ENCODE assay signal across 1 cellular context in the genomic region with DNA sequence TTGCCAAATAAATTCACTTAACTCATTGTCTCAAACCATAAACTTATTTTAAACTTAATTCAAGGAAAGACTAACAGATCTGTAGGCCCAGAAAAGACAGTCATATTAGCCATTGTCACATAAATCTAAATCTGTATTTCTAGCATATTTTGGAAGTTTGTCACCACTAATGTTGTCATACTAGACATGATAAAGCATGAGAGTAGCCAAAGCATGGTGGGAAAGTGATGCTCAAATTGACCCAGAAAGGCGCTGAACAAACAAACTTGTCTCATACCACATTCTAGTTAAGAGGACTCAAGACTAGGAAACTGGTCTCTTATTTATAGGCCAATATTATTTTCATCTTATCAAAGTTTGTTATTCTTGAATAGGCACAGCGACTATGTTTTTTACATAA.
TF ChIP-seq lines count a peak whose summit lies in the region.

No MANE protein-coding gene starts in this region.

TF ChIP-seq in IMR-90, 13 proteins besides CTCF, POLR2A, EP300 and RAD21:
- TF ChIP-seq CEBPB (IDR thresholded peaks at IDR 0.05; ENCODE audit: low read depth, low read length) (no peak), NFE2L2 (IDR thresholded peaks at IDR 0.05; ENCODE audit: low read depth, low read length) (no peak), SMC3 (IDR thresholded peaks at IDR 0.05; ENCODE audit: low read depth, low read length) (no peak), FOS (IDR thresholded peaks at IDR 0.05; ENCODE audit: low read depth, low read length) (no peak), RCOR1 (IDR thresholded peaks at IDR 0.05; ENCODE audit: insufficient replicate concordance, low read length) (no peak), CHD1 (IDR thresholded peaks at IDR 0.05; ENCODE audit: low read depth, low read length) (no peak), BHLHE40 (IDR thresholded peaks at IDR 0.05; ENCODE audit: low read depth, low read length) (no peak), RFX5 (IDR thresholded peaks at IDR 0.05; ENCODE audit: low read depth, low read length) (no peak), MAZ (IDR thresholded peaks at IDR 0.05; ENCODE audit: borderline replicate concordance, low read depth, low read length) (no peak), MAFK (IDR thresholded peaks at IDR 0.05; ENCODE audit: low read depth, low read length) (no peak), MXI1 (IDR thresholded peaks at IDR 0.05; ENCODE audit: borderline replicate concordance, low read depth, low read length) (no peak)
- TF ChIP-seq, protein P1, sequence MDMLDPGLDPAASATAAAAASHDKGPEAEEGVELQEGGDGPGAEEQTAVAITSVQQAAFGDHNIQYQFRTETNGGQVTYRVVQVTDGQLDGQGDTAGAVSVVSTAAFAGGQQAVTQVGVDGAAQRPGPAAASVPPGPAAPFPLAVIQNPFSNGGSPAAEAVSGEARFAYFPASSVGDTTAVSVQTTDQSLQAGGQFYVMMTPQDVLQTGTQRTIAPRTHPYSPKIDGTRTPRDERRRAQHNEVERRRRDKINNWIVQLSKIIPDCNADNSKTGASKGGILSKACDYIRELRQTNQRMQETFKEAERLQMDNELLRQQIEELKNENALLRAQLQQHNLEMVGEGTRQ (IDR thresholded peaks at IDR 0.05; ENCODE audit: low read depth, low read length), result no peak
- TF ChIP-seq, protein P2, sequence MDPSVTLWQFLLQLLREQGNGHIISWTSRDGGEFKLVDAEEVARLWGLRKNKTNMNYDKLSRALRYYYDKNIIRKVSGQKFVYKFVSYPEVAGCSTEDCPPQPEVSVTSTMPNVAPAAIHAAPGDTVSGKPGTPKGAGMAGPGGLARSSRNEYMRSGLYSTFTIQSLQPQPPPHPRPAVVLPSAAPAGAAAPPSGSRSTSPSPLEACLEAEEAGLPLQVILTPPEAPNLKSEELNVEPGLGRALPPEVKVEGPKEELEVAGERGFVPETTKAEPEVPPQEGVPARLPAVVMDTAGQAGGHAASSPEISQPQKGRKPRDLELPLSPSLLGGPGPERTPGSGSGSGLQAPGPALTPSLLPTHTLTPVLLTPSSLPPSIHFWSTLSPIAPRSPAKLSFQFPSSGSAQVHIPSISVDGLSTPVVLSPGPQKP (IDR thresholded peaks at IDR 0.05; ENCODE audit: borderline replicate concordance, low read depth, low read length), result no peak
